ENCODE assay signal across 11 cellular contexts in the genomic region with DNA sequence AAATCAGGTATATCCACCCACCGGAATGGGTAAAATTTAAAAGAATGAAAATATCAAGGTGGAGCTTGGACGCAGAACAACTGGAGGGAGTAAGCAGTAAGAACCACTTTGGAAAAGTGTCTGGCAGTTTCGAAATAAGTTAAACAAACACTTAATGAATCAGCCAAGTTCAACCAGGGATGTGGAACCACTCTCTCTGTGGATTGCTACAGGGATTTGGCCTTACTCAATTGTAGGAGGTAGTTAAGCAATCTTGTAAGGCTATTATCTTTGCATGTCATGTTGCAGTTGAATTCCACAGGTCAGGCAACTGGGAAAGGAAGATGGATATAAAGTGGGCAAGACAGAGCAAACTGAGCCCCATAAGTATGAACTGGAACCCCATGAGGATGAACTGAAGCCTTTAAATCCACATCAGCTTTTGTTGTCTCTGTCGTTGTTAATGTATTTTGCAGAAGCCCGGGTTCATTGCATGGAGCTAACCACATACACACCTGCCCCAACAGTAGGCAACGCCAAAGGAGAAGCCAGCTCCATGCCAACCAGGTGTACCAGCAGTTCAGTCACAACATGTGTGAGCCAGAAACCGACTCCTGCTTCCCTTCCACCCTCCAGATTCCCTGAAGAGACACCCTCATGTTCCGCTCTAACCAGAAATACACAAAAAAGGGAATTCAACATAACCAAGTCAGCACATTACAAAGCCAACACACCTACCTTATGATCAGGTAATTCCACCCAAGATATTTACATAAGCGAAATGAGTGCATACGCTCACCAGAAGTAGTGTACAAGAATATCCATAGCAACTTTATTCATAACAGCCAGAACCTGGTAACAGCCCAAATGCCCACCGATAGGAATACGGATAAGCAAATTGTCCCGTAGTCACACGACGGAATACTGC. TPM values are rescaled to one million over a fixed set of nuclear protein-coding genes. Genes with fewer than 3 reads are reported as not detected.
DNase-seq lines count a peak whose midpoint lies in the region; ATAC-seq, FAIRE-seq and TF ChIP-seq lines count a peak whose summit lies in the region.
"Had no signal": no experiment of that assay in that cellular context is flagged by ENCODE, and none has a peak within 500 bp of the region (broad histone marks: within the 10 kb centered on the region; RNA-seq: fewer than 3 reads in every experiment).

No MANE protein-coding gene starts in this region.

- H3K4me3 ChIP-seq in AG04450 (ENCODE audit: low read depth, low read length) (no peak overlapping the region), body of pancreas (no peak overlapping the region), liver (ENCODE audit: low read depth in 1 of 3, low read length in 3 of 3) (no peak overlapping the region)

- H3K9ac ChIP-seq in liver (ENCODE audit: low read depth in 1 of 2, low read length in 2 of 2) = peak overlapping the region in 1 of 2 donors; percentile 72

- peaks cover 2% of the 10 kb centered on the region for H3K4me1 Mint-ChIP-seq in progenitor cell of endocrine pancreas (ENCODE audit: low read depth)

- H3K36me3 Mint-ChIP-seq in progenitor cell of endocrine pancreas (ENCODE audit: insufficient read depth) = no peaks in the 10 kb centered on the region

- no peaks in the 10 kb centered on the region for H3K9me3 Mint-ChIP-seq in progenitor cell of endocrine pancreas (ENCODE audit: low read depth)
- H3K9me3 Mint-ChIP-seq: activated CD8-positive, alpha-beta T cell treated with anti-CD3 and anti-CD28 coated beads for 36 hours had no signal

- H3K4me1 ChIP-seq in body of pancreas (peaks cover 20% of the 10 kb centered on the region), liver (ENCODE audit: control insufficient read depth in 4 of 4, insufficient read depth in 4 of 4, low read length in 3 of 4) (peaks cover 13 to 62% (median 32%) of the 10 kb centered on the region in 4 donors)

- H3K27ac ChIP-seq in AG04450 (ENCODE audit: low read depth, low read length) (peak overlapping the region; percentile 41), body of pancreas (peak overlapping the region in 2 of 4 donors; percentile 14 to 36), liver (ENCODE audit: low read depth in 1 of 2, low read length in 2 of 2) (peak overlapping the region; percentile 85 to 91)

- POLR2A ChIA-PET in AG04450 (lab: Yijun Ruan, JAX) = interaction anchor here (0.6 kb wide), 1 partner anchor 24 kb away, joined by 13 read pairs; no protein-coding TSS in a partner anchor

- no peak for FAIRE-seq in HTR-8/SVneo (lab: Jason Lieb, UNC)

- H3K9me3 ChIP-seq in AG04450 (ENCODE audit: control insufficient read depth, insufficient read depth, low read length) (no peaks in the 10 kb centered on the region), body of pancreas (no peaks in the 10 kb centered on the region), liver (ENCODE audit: control insufficient read depth in 4 of 4, low read length in 3 of 4) (no peaks in the 10 kb centered on the region)

- intact Hi-C loops in body of pancreas (cut with DNase I) = no loop called here

- H3K27ac Mint-ChIP-seq in progenitor cell of endocrine pancreas = no peak overlapping the region
- H3K27ac Mint-ChIP-seq: activated CD8-positive, alpha-beta T cell treated with anti-CD3 and anti-CD28 coated beads for 36 hours had no signal

- H3K27me3 Mint-ChIP-seq in progenitor cell of endocrine pancreas = peaks cover 12% of the 10 kb centered on the region
- H3K27me3 Mint-ChIP-seq: activated CD8-positive, alpha-beta T cell treated with anti-CD3 and anti-CD28 coated beads for 36 hours had no signal

- no peak for TF ChIP-seq POLR2A in body of pancreas (IDR thresholded peaks at IDR 0.05)

- H3K4me3 Mint-ChIP-seq in progenitor cell of endocrine pancreas (ENCODE audit: low read depth) = no peak overlapping the region
- H3K4me3 Mint-ChIP-seq: activated CD8-positive, alpha-beta T cell treated with anti-CD3 and anti-CD28 coated beads for 36 hours had no signal

- peak; percentile 77 for ATAC-seq in body of pancreas
- no peak for ATAC-seq in GM19328 (IDR thresholded peaks at IDR 0.05; ENCODE audit: unreplicated experiment)
- ATAC-seq in GM21717 (IDR thresholded peaks at IDR 0.05; ENCODE audit: unreplicated experiment) = no peak
- ATAC-seq: activated CD8-positive, alpha-beta T cell treated with anti-CD3 and anti-CD28 coated beads for 36 hours had no signal

- CTCF ChIA-PET in AG04450 (lab: Charles Lee) = interaction anchor here (0.6 to 1.3 kb wide), 3 partner anchors 23 to 58 kb away, joined by 3 to 12 read pairs (median 4); no protein-coding TSS in a partner anchor

- TF ChIP-seq RAD21 in liver (IDR thresholded peaks at IDR 0.05) = peak; percentile 51 to 67

- H3K36me3 ChIP-seq in body of pancreas (replicated peaks in 1 of 2; ENCODE audit: insufficient read depth in 1 of 2, low read depth in 2 of 2) = no peaks in the 10 kb centered on the region
- no peaks in the 10 kb centered on the region for H3K36me3 ChIP-seq in liver (ENCODE audit: control insufficient read depth in 4 of 4, insufficient read depth in 3 of 4, low read depth in 1 of 4, low read length in 3 of 4)

- WGBS in body of pancreas, 2 donors = 68 to 75% methylated on average over 15 of the region's 15 CpGs
- 58% methylated on average over 15 of the region's 15 CpGs for WGBS in liver

- DNase-seq in AG04450 (ENCODE audit: low read depth, low spot score) = peak; percentile 86
- DNase-seq in HTR-8/SVneo (ENCODE audit: insufficient read length, low spot score) = peak; percentile 42
- no peak for DNase-seq in body of pancreas
- DNase-seq in progenitor cell of endocrine pancreas (ENCODE audit: low spot score, unreplicated experiment) = no peak
- no peak for DNase-seq in activated CD8-positive, alpha-beta memory T cell treated with anti-CD3 and anti-CD28 coated beads, Interleukin-2, amount 50 U/mL, for 48 hours
- DNase-seq: activated CD8-positive, alpha-beta T cell treated with anti-CD3 and anti-CD28 coated beads for 36 hours; effector CD4-positive, alpha-beta T cell had no signal

- TF ChIP-seq CTCF in AG04450 (IDR thresholded peaks at IDR 0.05; ENCODE audit: low read depth, low read length) (no peak), body of pancreas (IDR thresholded peaks at IDR 0.05) (no peak), liver (IDR thresholded peaks at IDR 0.05; ENCODE audit: low read depth, low read length, missing input control) (no peak), progenitor cell of endocrine pancreas (IDR thresholded peaks at IDR 0.05; ENCODE audit: unreplicated experiment) (no peak)

- no peaks in the 10 kb centered on the region for H3K27me3 ChIP-seq in AG04450 (ENCODE audit: control insufficient read depth, insufficient read depth, low read length)
- H3K27me3 ChIP-seq in body of pancreas = no peaks in the 10 kb centered on the region
- H3K27me3 ChIP-seq in liver (ENCODE audit: control insufficient read depth in 4 of 4, insufficient read depth in 4 of 4, low read length in 3 of 4) = no peaks in the 10 kb centered on the region

TF ChIP-seq in liver, 16 proteins besides CTCF, POLR2A, EP300 and RAD21 (continues in another document):
- TF ChIP-seq FOXA1 (IDR thresholded peaks at IDR 0.05) = no peak
- TF ChIP-seq NR2F2 (IDR thresholded peaks at IDR 0.05) = peak; percentile 37
- TF ChIP-seq, protein P1, sequence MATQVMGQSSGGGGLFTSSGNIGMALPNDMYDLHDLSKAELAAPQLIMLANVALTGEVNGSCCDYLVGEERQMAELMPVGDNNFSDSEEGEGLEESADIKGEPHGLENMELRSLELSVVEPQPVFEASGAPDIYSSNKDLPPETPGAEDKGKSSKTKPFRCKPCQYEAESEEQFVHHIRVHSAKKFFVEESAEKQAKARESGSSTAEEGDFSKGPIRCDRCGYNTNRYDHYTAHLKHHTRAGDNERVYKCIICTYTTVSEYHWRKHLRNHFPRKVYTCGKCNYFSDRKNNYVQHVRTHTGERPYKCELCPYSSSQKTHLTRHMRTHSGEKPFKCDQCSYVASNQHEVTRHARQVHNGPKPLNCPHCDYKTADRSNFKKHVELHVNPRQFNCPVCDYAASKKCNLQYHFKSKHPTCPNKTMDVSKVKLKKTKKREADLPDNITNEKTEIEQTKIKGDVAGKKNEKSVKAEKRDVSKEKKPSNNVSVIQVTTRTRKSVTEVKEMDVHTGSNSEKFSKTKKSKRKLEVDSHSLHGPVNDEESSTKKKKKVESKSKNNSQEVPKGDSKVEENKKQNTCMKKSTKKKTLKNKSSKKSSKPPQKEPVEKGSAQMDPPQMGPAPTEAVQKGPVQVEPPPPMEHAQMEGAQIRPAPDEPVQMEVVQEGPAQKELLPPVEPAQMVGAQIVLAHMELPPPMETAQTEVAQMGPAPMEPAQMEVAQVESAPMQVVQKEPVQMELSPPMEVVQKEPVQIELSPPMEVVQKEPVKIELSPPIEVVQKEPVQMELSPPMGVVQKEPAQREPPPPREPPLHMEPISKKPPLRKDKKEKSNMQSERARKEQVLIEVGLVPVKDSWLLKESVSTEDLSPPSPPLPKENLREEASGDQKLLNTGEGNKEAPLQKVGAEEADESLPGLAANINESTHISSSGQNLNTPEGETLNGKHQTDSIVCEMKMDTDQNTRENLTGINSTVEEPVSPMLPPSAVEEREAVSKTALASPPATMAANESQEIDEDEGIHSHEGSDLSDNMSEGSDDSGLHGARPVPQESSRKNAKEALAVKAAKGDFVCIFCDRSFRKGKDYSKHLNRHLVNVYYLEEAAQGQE (IDR thresholded peaks at IDR 0.05) = peak; percentile 77
- TF ChIP-seq JUND (IDR thresholded peaks at IDR 0.05) = peak; percentile 91 to 95

RNA-seq across cellular contexts. Expression of a gene that starts 8.0 kb away (rescaled TPM):
- 24.4 and 25.1 TPM in 2 replicates for polyA plus RNA-seq in AG04450 (2011; rRNA removed)
- 30.1 and 43.1 TPM in 2 replicates for polyA minus RNA-seq in AG04450 (2011; rRNA and poly(A)+ RNA removed)
- total RNA-seq in body of pancreas = 10 to 100 TPM; 23.1 to 30.0 TPM
- 100 to 1,000 TPM in 1 of 2 donors, 10 to 100 TPM in 1; 47.2 to 106 TPM for total RNA-seq in liver
- polyA plus RNA-seq in liver = 100 to 1,000 TPM in 1 of 2 donors, 10 to 100 TPM in 1; 80.2 to 152 TPM
- 21.5 and 24.6 TPM in 2 replicates for total RNA-seq in progenitor cell of endocrine pancreas

RNA-seq across cellular contexts. Expression of a gene that starts 25.4 kb away (rescaled TPM):
- polyA plus RNA-seq in AG04450 (2011; rRNA removed) (0.11 and 0.45 TPM in 2 replicates), liver (10 to 100 TPM in 1 of 2 donors, 1 to 10 TPM in 1; 5.5 to 18.1 TPM)
- polyA minus RNA-seq in AG04450 (2011; rRNA and poly(A)+ RNA removed) = not detected in 2 replicates
- total RNA-seq in body of pancreas (1 to 10 TPM in 1 of 2 donors, under 1 TPM in 1; 0.99 to 3.4 TPM), liver (under 1 TPM; 0.75 to 0.89 TPM), progenitor cell of endocrine pancreas (1.9 and 2.1 TPM in 2 replicates)

RNA-seq across cellular contexts. Expression of a gene that starts 44.4 kb away (rescaled TPM):
- polyA plus RNA-seq in AG04450 (2011; rRNA removed) = not detected in 2 replicates
- not detected in 2 replicates for polyA minus RNA-seq in AG04450 (2011; rRNA and poly(A)+ RNA removed)
- total RNA-seq in body of pancreas = not detected
- total RNA-seq in liver = 10 to 100 TPM in 1 of 2 donors, not detected in 1; 24.2 TPM
- 1 to 10 TPM in 1 of 2 donors, under 1 TPM in 1; 0.74 to 1.2 TPM for polyA plus RNA-seq in liver
- not detected in 2 replicates for total RNA-seq in progenitor cell of endocrine pancreas
- polyA plus RNA-seq: neural cell had no signal

RNA-seq across cellular contexts. Expression of a gene that starts 53.9 kb away (rescaled TPM):
- polyA plus RNA-seq in AG04450 (2011; rRNA removed) (not detected in 2 replicates), liver (under 1 TPM in 1 of 2 donors, not detected in 1; 0.22 TPM)
- not detected in 2 replicates for polyA minus RNA-seq in AG04450 (2011; rRNA and poly(A)+ RNA removed)
- total RNA-seq in body of pancreas (not detected), liver (1 to 10 TPM in 1 of 2 donors, not detected in 1; 4.9 TPM), progenitor cell of endocrine pancreas (not detected in 2 replicates)
- total RNA-seq: activated CD8-positive, alpha-beta T cell treated with anti-CD3 and anti-CD28 coated beads for 36 hours had no signal
- polyA plus RNA-seq: neural cell had no signal

Comparison
In these comparisons a context has a peak if more than half of its experiments do, and no peak if none do; other contexts are left out.
1. DNase-seq: peak in AG04450 (single experiment) and HTR-8/SVneo (single experiment); none in body of pancreas (0 of 4), progenitor cell of endocrine pancreas (single experiment) and activated CD8-positive, alpha-beta memory T cell treated with anti-CD3 and anti-CD28 coated beads, Interleukin-2, amount 50 U/mL, for 48 hours (single experiment).